Comparison of ENCODE assay signal across 29 cellular contexts in genomic region chr10:63281967-63282366, GRCh38.
DNase-seq lines count a peak whose midpoint lies in the region; ATAC-seq, FAIRE-seq and TF ChIP-seq lines count a peak whose summit lies in the region.
"Had no signal": no experiment of that assay in that cellular context is flagged by ENCODE, and none has a peak within 500 bp of the region (broad histone marks: within the 10 kb centered on the region; RNA-seq: fewer than 3 reads in every experiment).

No MANE protein-coding gene starts in this region.

- H3K4me3 Mint-ChIP-seq in WTC11, result no peak overlapping the region
- H3K4me3 Mint-ChIP-seq: activated T-cell treated with anti-CD3 and anti-CD28 coated beads, Interleukin-2, amount 50 U/mL, for 72 hours; effector memory CD8-positive, alpha-beta T cell; nephron progenitor cell had no signal

- 97% methylated on average over 3 of the region's 3 CpGs for WGBS in HepG2 (ENCODE audit: low lambda C conversion rate)
- WGBS in right lobe of liver (ENCODE audit: insufficient coverage, low coverage, low lambda C conversion rate, missing lambda C conversion rate), result 82% methylated on average over 3 of the region's 3 CpGs

- TF ChIP-seq CTCF in HepG2 (CRISPR knock-in tag; IDR thresholded peaks at IDR 0.05) (no peak), right lobe of liver (IDR thresholded peaks at IDR 0.05) (no peak), WTC11 (IDR thresholded peaks at IDR 0.05) (no peak), GM20000 (IDR thresholded peaks at IDR 0.05; ENCODE audit: extremely low read depth, missing control alignments) (no peak)

- H3K36me3 Mint-ChIP-seq in WTC11, result no peaks in the 10 kb centered on the region

- BruUV-seq in HepG2 (replicated peaks; lab: Mats Ljungman, UMichigan), result no TSS peak

- no peak overlapping the region for H3K4me2 ChIP-seq in HepG2 (ENCODE audit: low read depth, low read length)

- in situ Hi-C loops in HepG2 (cut with HindIII; ENCODE audit: extremely low pct_ligation_motif_present, low pct_unique_long_range_greater_than_20kb) (no loop called here), G401 (cut with HindIII; ENCODE audit: low sequenced_read_pairs) (no loop called here)

- no peak overlapping the region for H2AFZ ChIP-seq in HepG2 (ENCODE audit: low read length)

- no peaks in the 10 kb centered on the region for H3K27me3 Mint-ChIP-seq in WTC11 (ENCODE audit: low read depth)
- H3K27me3 Mint-ChIP-seq: effector memory CD8-positive, alpha-beta T cell had no signal

- peaks cover 41% of the 10 kb centered on the region for H3K4me1 Mint-ChIP-seq in WTC11
- H3K4me1 Mint-ChIP-seq: nephron progenitor cell had no signal

- no peak overlapping the region for H3K9ac ChIP-seq in HepG2 (ENCODE audit: insufficient read depth, low read depth, low read length)

- H4K20me1 ChIP-seq in HepG2 (ENCODE audit: insufficient read depth, low read length), result no peaks in the 10 kb centered on the region; the same call in 1 of the 2 replicates

- peak; percentile 23 for FAIRE-seq in HepG2 (lab: Jason Lieb, UNC)
- FAIRE-seq: G401.6, small intestine had no signal

- DNase-seq in HepG2 (ENCODE audit: low spot score) (no peak), right lobe of liver (no peak), WTC11 (ENCODE audit: low spot score) (no peak), fibroblast of the conjunctiva (ENCODE audit: low read depth) (peak; percentile 12), G401 (ENCODE audit: low spot score) (no peak), DMS79 treated with DMSO at 0.1 percent for 48 hours (lab: John Stamatoyannopoulos, UW) (no peak), GM20000 (ENCODE audit: low spot score) (no peak), NCI-H510A (lab: John Stamatoyannopoulos, UW) (no peak)
- DNase-seq: activated CD4-positive, alpha-beta T cell treated with anti-CD3 and anti-CD28 coated beads, Interleukin-2, amount 50 U/mL, for 48 hours; activated CD4-positive, CD25-positive, alpha-beta regulatory T cell treated with anti-CD3 and anti-CD28 coated beads, Interleukin-2, amount 50 U/mL, for 72 hours; activated naive CD4-positive, alpha-beta T cell treated with Interleukin-2 at 50 U/mL for 16 hours; activated T-cell treated with anti-CD3 and anti-CD28 coated beads, Interleukin-2, amount 50 U/mL, for 72 hours; BE2C; caudate nucleus; cortex of kidney; DMS53; effector memory CD8-positive, alpha-beta T cell; hippocampal formation; NCI-H1048; NCI-H1694 treated with DMSO at 0.1 percent for 48 hours; nephron progenitor cell; NK-92 treated with Interleukin-12 subunit alpha and Interleukin-12 subunit beta, amount 100 ng/mL, for 24 hours; PC-3; small intestine; stimulated activated naive CD8-positive, alpha-beta T cell treated with anti-CD3 and anti-CD28 coated beads, Interleukin-15, Interleukin-2, amounts not matched to agents 100 U/mL and 50 U/mL, for 24 hours had no signal

- H3K9me3 ChIP-seq in HepG2 (ENCODE audit: low read length), result no peaks in the 10 kb centered on the region
- H3K9me3 ChIP-seq in right lobe of liver, result no peaks in the 10 kb centered on the region
- H3K9me3 ChIP-seq: BE2C had no signal

- no peak overlapping the region for H3K4me3 ChIP-seq in HepG2 (replicated peaks in 1 of 3; ENCODE audit: insufficient read depth in 1 of 3, low read depth in 2 of 3, low read length in 3 of 3)
- no peak overlapping the region for H3K4me3 ChIP-seq in right lobe of liver

- intact Hi-C loops in HepG2 (cut with micrococcal nuclease; ENCODE audit: unreplicated experiment), result no loop called here
- intact Hi-C loops in right lobe of liver (cut with DNase I), result no loop called here

- H3K79me2 ChIP-seq in HepG2 (ENCODE audit: insufficient read depth, low read length), result peaks cover 31% of the 10 kb centered on the region

- no peaks in the 10 kb centered on the region for H3K9me3 Mint-ChIP-seq in WTC11
- H3K9me3 Mint-ChIP-seq: activated T-cell treated with anti-CD3 and anti-CD28 coated beads, Interleukin-2, amount 50 U/mL, for 72 hours; effector memory CD8-positive, alpha-beta T cell had no signal

- no peak for TF ChIP-seq EP300 in HepG2 (IDR thresholded peaks at IDR 0.05; ENCODE audit: low read depth in 2 of 2, low read length in 2 of 2)
- no peak for TF ChIP-seq EP300 in HepG2 (CRISPR knock-in tag; IDR thresholded peaks at IDR 0.05; ENCODE audit: borderline replicate concordance)

- H3K36me3 ChIP-seq in HepG2 (replicated peaks in 1 of 2; ENCODE audit: control insufficient read depth in 1 of 2, insufficient read depth in 2 of 2, low read length in 2 of 2), result no peaks in the 10 kb centered on the region; a peak in 1 of 5 replicates
- no peaks in the 10 kb centered on the region for H3K36me3 ChIP-seq in right lobe of liver
- H3K36me3 ChIP-seq: BE2C had no signal

- CTCF ChIA-PET in HepG2 (lab: Yijun Ruan, JAX; ENCODE audit: low intra/inter-chr PET ratio, low total read pairs) (no interaction called here), WTC11 (lab: Charles Lee) (no interaction called here)

- H3K27ac ChIP-seq in HepG2 (ENCODE audit: extremely low read length, insufficient read depth, low read length), result no peak overlapping the region
- no peak overlapping the region for H3K27ac ChIP-seq in right lobe of liver

- TF ChIP-seq RAD21 in HepG2 (CRISPR knock-in tag; IDR thresholded peaks at IDR 0.05), result no peak

- peak overlapping the region; percentile 15; the same call in 1 of the 2 replicates for H3K27ac Mint-ChIP-seq in WTC11
- H3K27ac Mint-ChIP-seq: activated T-cell treated with anti-CD3 and anti-CD28 coated beads, Interleukin-2, amount 50 U/mL, for 72 hours; effector memory CD8-positive, alpha-beta T cell; nephron progenitor cell had no signal

- H3K4me1 ChIP-seq in HepG2 (ENCODE audit: insufficient read depth, low read length) (peaks cover 44% of the 10 kb centered on the region), right lobe of liver (peaks cover 0 to 22% (median 4%) of the 10 kb centered on the region in 4 donors)
- H3K4me1 ChIP-seq: BE2C had no signal

- POLR2A ChIA-PET in HepG2 (lab: Yijun Ruan, JAX), result no interaction called here
- POLR2A ChIA-PET in WTC11 (lab: Charles Lee), result no interaction called here

- H3K27me3 ChIP-seq in HepG2 (ENCODE audit: control insufficient read depth in 1 of 2, insufficient read depth in 2 of 2, low read length in 2 of 2), result no peaks in the 10 kb centered on the region
- no peaks in the 10 kb centered on the region for H3K27me3 ChIP-seq in right lobe of liver
- H3K27me3 ChIP-seq: BE2C had no signal

- TF ChIP-seq POLR2A in HepG2 (IDR thresholded peaks at IDR 0.05; ENCODE audit: insufficient read depth in 1 of 2, low read depth in 2 of 2, low read length in 2 of 2) (no peak), right lobe of liver (IDR thresholded peaks at IDR 0.05) (no peak)

- ATAC-seq in HepG2 (no peak), right lobe of liver (no peak), WTC11 (no peak)
- ATAC-seq: activated T-cell treated with anti-CD3 and anti-CD28 coated beads, Interleukin-2, amount 50 U/mL, for 72 hours; effector memory CD8-positive, alpha-beta T cell; esophagus mucosa; HCT116; PC-3; Right ventricle myocardium inferior; stimulated activated naive CD8-positive, alpha-beta T cell treated with anti-CD3 and anti-CD28 coated beads, Interleukin-15, Interleukin-2, amounts not matched to agents 100 U/mL and 50 U/mL, for 24 hours had no signal

TF ChIP-seq in HepG2, 621 proteins besides CTCF, POLR2A, EP300 and RAD21 (continues in another document):
- TF ChIP-seq SNAI1 (CRISPR knock-in tag; IDR thresholded peaks at IDR 0.05; ENCODE audit: borderline replicate concordance), result no peak
- TF ChIP-seq, protein P1, sequence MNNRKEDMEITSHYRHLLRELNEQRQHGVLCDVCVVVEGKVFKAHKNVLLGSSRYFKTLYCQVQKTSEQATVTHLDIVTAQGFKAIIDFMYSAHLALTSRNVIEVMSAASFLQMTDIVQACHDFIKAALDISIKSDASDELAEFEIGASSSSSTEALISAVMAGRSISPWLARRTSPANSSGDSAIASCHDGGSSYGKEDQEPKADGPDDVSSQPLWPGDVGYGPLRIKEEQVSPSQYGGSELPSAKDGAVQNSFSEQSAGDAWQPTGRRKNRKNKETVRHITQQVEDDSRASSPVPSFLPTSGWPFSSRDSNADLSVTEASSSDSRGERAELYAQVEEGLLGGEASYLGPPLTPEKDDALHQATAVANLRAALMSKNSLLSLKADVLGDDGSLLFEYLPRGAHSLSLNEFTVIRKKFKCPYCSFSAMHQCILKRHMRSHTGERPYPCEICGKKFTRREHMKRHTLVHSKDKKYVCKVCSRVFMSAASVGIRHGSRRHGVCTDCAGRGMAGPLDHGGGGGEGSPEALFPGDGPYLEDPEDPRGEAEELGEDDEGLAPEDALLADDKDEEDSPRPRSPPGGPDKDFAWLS (CRISPR knock-in tag; IDR thresholded peaks at IDR 0.05; ENCODE audit: borderline replicate concordance), result no peak
- no peak for TF ChIP-seq TCF12 (IDR thresholded peaks at IDR 0.05)
- TF ChIP-seq TCF12 (CRISPR knock-in tag; IDR thresholded peaks at IDR 0.05), result no peak
- TF ChIP-seq FOXA3 (CRISPR knock-in tag; IDR thresholded peaks at IDR 0.05), result no peak
- no peak for TF ChIP-seq ZNF878 (CRISPR knock-in tag; IDR thresholded peaks at IDR 0.05)
- no peak for TF ChIP-seq ZMYM3 (CRISPR knock-in tag; IDR thresholded peaks at IDR 0.05)
- peak; percentile 98 for TF ChIP-seq MAFF (IDR thresholded peaks at IDR 0.05; ENCODE audit: low read depth, low read length)
- TF ChIP-seq ZC3H13 (CRISPR knock-in tag; IDR thresholded peaks at IDR 0.05), result no peak

TF ChIP-seq in WTC11, 78 proteins besides CTCF, POLR2A, EP300 and RAD21 (continues in another document):
- TF ChIP-seq SP1 (CRISPR knock-in tag; conservative IDR thresholded peaks at IDR 0.05), result no peak
- TF ChIP-seq ZNF219 (CRISPR knock-in tag; IDR thresholded peaks at IDR 0.05; ENCODE audit: borderline replicate concordance), result no peak
- no peak for TF ChIP-seq KAT7 (CRISPR knock-in tag; IDR thresholded peaks at IDR 0.05; ENCODE audit: borderline replicate concordance)
- no peak for TF ChIP-seq TCF7 (CRISPR knock-in tag; IDR thresholded peaks at IDR 0.05; ENCODE audit: low read depth)
- TF ChIP-seq ATF2 (CRISPR knock-in tag; IDR thresholded peaks at IDR 0.05; ENCODE audit: borderline replicate concordance, low read depth), result no peak
- no peak for TF ChIP-seq ZNF121 (CRISPR knock-in tag; IDR thresholded peaks at IDR 0.05)
- no peak for TF ChIP-seq MYBL2 (CRISPR knock-in tag; IDR thresholded peaks at IDR 0.05)
- no peak for TF ChIP-seq CREB1 (CRISPR knock-in tag; IDR thresholded peaks at IDR 0.05)
